In the genomic region with DNA sequence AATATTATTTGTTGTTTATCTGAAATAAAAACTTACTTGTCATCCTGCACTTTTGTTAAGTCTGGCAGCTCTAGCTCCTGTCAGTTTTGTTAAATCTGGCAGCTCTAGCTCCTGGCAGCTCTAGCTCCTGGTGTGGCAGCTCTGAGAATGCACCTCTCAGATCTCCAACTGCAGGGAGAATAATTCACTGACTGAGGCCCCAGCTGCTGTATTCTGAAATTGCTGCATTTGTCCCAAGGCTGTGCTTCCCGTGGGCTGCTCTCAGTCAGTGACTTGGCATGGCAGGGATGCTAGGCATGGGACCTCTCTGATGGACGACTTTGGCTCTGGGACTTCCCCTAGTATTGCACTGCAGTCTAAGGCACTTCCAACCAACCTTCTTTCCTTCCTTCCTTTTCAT, we compare ENCODE assay signal across 18 cellular contexts.
DNase-seq lines count a peak whose midpoint lies in the region; ATAC-seq, FAIRE-seq and TF ChIP-seq lines count a peak whose summit lies in the region.
"Had no signal": no experiment of that assay in that cellular context is flagged by ENCODE, and none has a peak within 500 bp of the region (broad histone marks: within the 10 kb centered on the region; RNA-seq: fewer than 3 reads in every experiment).

No MANE protein-coding gene starts in this region.

- H3K18ac ChIP-seq in H9 (ENCODE audit: insufficient read length, low read depth, low read length), result no peak overlapping the region

- no peak overlapping the region for H4K91ac ChIP-seq in H9 (ENCODE audit: insufficient read length, low read depth, low read length)

- 0% methylated on average over 1 of the region's 2 CpGs for WGBS in HepG2 (ENCODE audit: low lambda C conversion rate)
- 24% methylated on average over 2 of the region's 2 CpGs for WGBS in right lobe of liver (ENCODE audit: insufficient coverage, low coverage, low lambda C conversion rate, missing lambda C conversion rate)
- WGBS in SK-N-SH (ENCODE audit: low lambda C conversion rate), result 78% methylated on average over 2 of the region's 2 CpGs
- no CpG with 5 or more reads among the region's 2 CpGs for WGBS in H9 (ENCODE audit: extremely low coverage, insufficient read length, low lambda C conversion rate)

- H3K9me3 ChIP-seq in HepG2 (ENCODE audit: low read length) (no peaks in the 10 kb centered on the region), right lobe of liver (no peaks in the 10 kb centered on the region), SK-N-SH (no peaks in the 10 kb centered on the region), H9 (ENCODE audit: control insufficient read depth, low read depth, low read length) (no peaks in the 10 kb centered on the region)
- H3K9me3 ChIP-seq: uterus had no signal

- H3K4me3 Mint-ChIP-seq in H9, result no peak overlapping the region
- H3K4me3 Mint-ChIP-seq in T-helper 2 cell treated with Interferon-gamma antibody and Interleukin-4, amounts not matched to agents 5 μg/mL and 100 μg/mL, for 36 hours, result no peak overlapping the region
- H3K4me3 Mint-ChIP-seq: activated T-cell treated with anti-CD3 and anti-CD28 coated beads, Interleukin-2, amount 50 U/mL, for 72 hours; CD14-positive monocyte; dendritic cell treated with granulocyte-macrophage colony-stimulating factor and Interleukin-4, amounts not matched to agents 40 ng/mL and 50 ng/mL, for 4 days; neural progenitor cell had no signal

- H2AFZ ChIP-seq in HepG2 (ENCODE audit: low read length) (no peak overlapping the region), SK-N-SH (ENCODE audit: low read depth) (no peak overlapping the region), H9 (ENCODE audit: low read length) (no peak overlapping the region)
- H2AFZ ChIP-seq: neural progenitor cell had no signal

- no peaks in the 10 kb centered on the region for H3K79me1 ChIP-seq in H9 (ENCODE audit: insufficient read depth, low read depth, low read length, poor library complexity, severe bottlenecking)

- H2BK15ac ChIP-seq in H9 (ENCODE audit: low read depth, low read length), result no peak overlapping the region

- H3K23ac ChIP-seq in H9 (ENCODE audit: insufficient read length, low read depth, low read length), result no peak overlapping the region

- no peak overlapping the region for H3K56ac ChIP-seq in H9 (ENCODE audit: insufficient read length, low read depth, low read length)

- no peaks in the 10 kb centered on the region for H3K23me2 ChIP-seq in H9 (ENCODE audit: insufficient read length, low read depth, low read length, poor library complexity, severe bottlenecking)

- H3K27ac ChIP-seq in HepG2 (ENCODE audit: extremely low read length, insufficient read depth, low read length) (no peak overlapping the region), right lobe of liver (no peak overlapping the region), SK-N-SH (ENCODE audit: low read depth in 2 of 2, low read length in 1 of 2) (peak overlapping the region in 1 of 2 experiments; percentile 81; a peak in 1 of 4 replicates), H9 (ENCODE audit: insufficient read length, low read depth, low read length) (no peak overlapping the region)
- H3K27ac ChIP-seq: neural progenitor cell, uterus had no signal

- H2BK12ac ChIP-seq in H9 (ENCODE audit: insufficient read length, low read depth, low read length), result no peak overlapping the region

- no peaks in the 10 kb centered on the region for H3K9me2 ChIP-seq in SK-N-SH

- H4K20me1 ChIP-seq in HepG2 (ENCODE audit: insufficient read depth, low read length) (no peaks in the 10 kb centered on the region), SK-N-SH (ENCODE audit: insufficient read depth) (no peaks in the 10 kb centered on the region), H9 (ENCODE audit: control insufficient read depth, insufficient read depth, insufficient read length) (no peaks in the 10 kb centered on the region)

- CTCF ChIA-PET in HepG2 (lab: Yijun Ruan, JAX; ENCODE audit: low intra/inter-chr PET ratio, low total read pairs), result no interaction called here
- CTCF ChIA-PET in SK-N-SH (lab: Yijun Ruan, JAX), result interaction anchor here (1.2 kb wide), 1 partner anchor 10 kb away, joined by 4 read pairs; no protein-coding TSS in a partner anchor

- no peak for TF ChIP-seq RAD21 in HepG2 (CRISPR knock-in tag; IDR thresholded peaks at IDR 0.05)
- no peak for TF ChIP-seq RAD21 in SK-N-SH (IDR thresholded peaks at IDR 0.05; ENCODE audit: low read length)

- H3K27ac Mint-ChIP-seq in H9, result no peak overlapping the region
- no peak overlapping the region for H3K27ac Mint-ChIP-seq in T-helper 2 cell treated with Interferon-gamma antibody and Interleukin-4, amounts not matched to agents 5 μg/mL and 100 μg/mL, for 36 hours
- H3K27ac Mint-ChIP-seq: activated naive CD4-positive, alpha-beta T cell treated with anti-CD3 and anti-CD28 coated beads, Interleukin-2, amount 50 U/mL, for 72 hours; activated T-cell treated with anti-CD3 and anti-CD28 coated beads, Interleukin-2, amount 50 U/mL, for 72 hours; CD14-positive monocyte; dendritic cell treated with granulocyte-macrophage colony-stimulating factor and Interleukin-4, amounts not matched to agents 40 ng/mL and 50 ng/mL, for 4 days; neural progenitor cell had no signal

- intact Hi-C loops in HepG2 (cut with micrococcal nuclease; ENCODE audit: unreplicated experiment) (no loop called here), right lobe of liver (cut with DNase I) (no loop called here)

- no TSS peak for BruUV-seq in HepG2 (replicated peaks; lab: Mats Ljungman, UMichigan)

- H3K27me3 ChIP-seq in HepG2 (ENCODE audit: control insufficient read depth in 1 of 2, insufficient read depth in 2 of 2, low read length in 2 of 2) (no peaks in the 10 kb centered on the region), right lobe of liver (no peaks in the 10 kb centered on the region), SK-N-SH (ENCODE audit: insufficient read depth) (no peaks in the 10 kb centered on the region), H9 (ENCODE audit: insufficient read depth, low read length) (no peaks in the 10 kb centered on the region)
- H3K27me3 ChIP-seq: neural progenitor cell, uterus had no signal

- H3K4me3 ChIP-seq in HepG2 (replicated peaks in 1 of 3; ENCODE audit: insufficient read depth in 1 of 3, low read depth in 2 of 3, low read length in 3 of 3) (no peak overlapping the region), right lobe of liver (no peak overlapping the region), SK-N-SH (ENCODE audit: low read depth in 2 of 2, low read length in 1 of 2) (no peak overlapping the region), fibroblast of pulmonary artery (replicated peaks; ENCODE audit: low read depth, low read length) (no peak overlapping the region)
- H3K4me3 ChIP-seq: neural progenitor cell, uterus had no signal

- no peak overlapping the region for H3T11ph ChIP-seq in H9 (ENCODE audit: low read length)

- POLR2A ChIA-PET in HepG2 (lab: Yijun Ruan, JAX) (no interaction called here), SK-N-SH (lab: Yijun Ruan, JAX) (no interaction called here)

- no peaks in the 10 kb centered on the region for H3K4me1 ChIP-seq in HepG2 (ENCODE audit: insufficient read depth, low read length)
- H3K4me1 ChIP-seq in right lobe of liver, result no peaks in the 10 kb centered on the region
- peaks cover 0 to 17% of the 10 kb centered on the region in 2 experiments; a peak in 2 of 4 replicates for H3K4me1 ChIP-seq in SK-N-SH (ENCODE audit: control insufficient read depth in 1 of 2, insufficient read depth in 2 of 2, low read depth in 1 of 2, low read length in 1 of 2)
- no peaks in the 10 kb centered on the region for H3K4me1 ChIP-seq in H9 (ENCODE audit: insufficient read depth, low read length)
- H3K4me1 ChIP-seq: neural progenitor cell, uterus had no signal

- no peak overlapping the region for H4K5ac ChIP-seq in H9 (ENCODE audit: insufficient read length, low read depth, low read length)

- H3K79me2 ChIP-seq in HepG2 (ENCODE audit: insufficient read depth, low read length), result no peaks in the 10 kb centered on the region
- no peaks in the 10 kb centered on the region for H3K79me2 ChIP-seq in SK-N-SH (ENCODE audit: insufficient read depth)
- H3K79me2 ChIP-seq in H9 (ENCODE audit: insufficient read depth, low read length), result no peaks in the 10 kb centered on the region

- H4K8ac ChIP-seq in H9 (replicated peaks; ENCODE audit: insufficient read length, low read depth, low read length), result no peak overlapping the region

- H2BK5ac ChIP-seq in H9 (ENCODE audit: insufficient read length, low read length), result no peak overlapping the region

- H3F3A ChIP-seq in SK-N-SH (replicated peaks; ENCODE audit: insufficient read depth), result peaks cover 19% of the 10 kb centered on the region

- 0 out of 3 replicates have a peak, but pooled peaks have one; percentile 22 for ATAC-seq in HepG2
- ATAC-seq in right lobe of liver, result no peak
- ATAC-seq: activated naive CD4-positive, alpha-beta T cell treated with anti-CD3 and anti-CD28 coated beads, Interleukin-2, amount 50 U/mL, for 72 hours; activated T-cell treated with anti-CD3 and anti-CD28 coated beads, Interleukin-2, amount 50 U/mL, for 72 hours; left colon had no signal

- H3K4ac ChIP-seq in H9 (ENCODE audit: low read depth, low read length), result no peak overlapping the region

- H3K4me2 ChIP-seq in HepG2 (ENCODE audit: low read depth, low read length) (no peak overlapping the region), SK-N-SH (no peak overlapping the region), H9 (ENCODE audit: insufficient read depth, insufficient read length, low read length) (no peak overlapping the region)
- H3K4me2 ChIP-seq: neural progenitor cell had no signal

- TF ChIP-seq EP300 in HepG2 (IDR thresholded peaks at IDR 0.05; ENCODE audit: low read depth in 2 of 2, low read length in 2 of 2), result no peak
- no peak for TF ChIP-seq EP300 in HepG2 (CRISPR knock-in tag; IDR thresholded peaks at IDR 0.05; ENCODE audit: borderline replicate concordance)
- TF ChIP-seq EP300 in SK-N-SH (IDR thresholded peaks at IDR 0.05; ENCODE audit: borderline replicate concordance in 1 of 2, low read depth in 1 of 2, low read length in 1 of 2), result no peak

- no peak overlapping the region for H2AK5ac ChIP-seq in H9 (ENCODE audit: insufficient read length, low read length)

- DNase-seq in HepG2 (ENCODE audit: low spot score), result no peak
- DNase-seq in right lobe of liver, result no peak
- DNase-seq in SK-N-SH, result no peak
- peak; percentile 20 for DNase-seq in fibroblast of pulmonary artery (ENCODE audit: low read depth)
- DNase-seq in H9, result no peak
- DNase-seq in GM19240 (ENCODE audit: insufficient read length, low spot score), result no peak
- DNase-seq in COLO829 (ENCODE audit: low spot score), result no peak
- DNase-seq in T-helper 2 cell treated with Interferon-gamma antibody and Interleukin-4, amounts not matched to agents 5 μg/mL and 100 μg/mL, for 36 hours (ENCODE audit: low spot score), result no peak
- DNase-seq: activated T-cell treated with anti-CD3 and anti-CD28 coated beads, Interleukin-2, amount 50 U/mL, for 72 hours; left colon; NCI-H2107; NCI-H524 treated with DMSO at 0.1 percent for 48 hours; stimulated activated CD4-positive, alpha-beta T cell treated with anti-CD3 and anti-CD28 coated beads, Interleukin-12 subunit alpha, Interleukin-12 subunit beta, amount 100 ng/mL, for 4 hours; uterus had no signal

- no peaks in the 10 kb centered on the region for H3K27me3 Mint-ChIP-seq in H9 (ENCODE audit: low read depth)
- peaks cover 3% of the 10 kb centered on the region for H3K27me3 Mint-ChIP-seq in T-helper 2 cell treated with Interferon-gamma antibody and Interleukin-4, amounts not matched to agents 5 μg/mL and 100 μg/mL, for 36 hours (ENCODE audit: low read depth)

- no peaks in the 10 kb centered on the region for H3K36me3 ChIP-seq in HepG2 (replicated peaks in 1 of 2; ENCODE audit: control insufficient read depth in 1 of 2, insufficient read depth in 2 of 2, low read length in 2 of 2)
- H3K36me3 ChIP-seq in right lobe of liver, result no peaks in the 10 kb centered on the region
- H3K36me3 ChIP-seq in SK-N-SH (replicated peaks in 1 of 2; ENCODE audit: control insufficient read depth in 1 of 2, insufficient read depth in 2 of 2, low read length in 1 of 2), result no peaks in the 10 kb centered on the region
- H3K36me3 ChIP-seq: neural progenitor cell, uterus had no signal

- no peak overlapping the region for H2BK20ac ChIP-seq in H9 (ENCODE audit: low read depth, low read length, poor library complexity, severe bottlenecking)

- no peaks in the 10 kb centered on the region; a peak in 1 of 5 replicates for H3K9me3 Mint-ChIP-seq in H9
- H3K9me3 Mint-ChIP-seq in T-helper 2 cell treated with Interferon-gamma antibody and Interleukin-4, amounts not matched to agents 5 μg/mL and 100 μg/mL, for 36 hours, result no peaks in the 10 kb centered on the region
- H3K9me3 Mint-ChIP-seq: activated naive CD4-positive, alpha-beta T cell treated with anti-CD3 and anti-CD28 coated beads, Interleukin-2, amount 50 U/mL, for 72 hours; dendritic cell treated with granulocyte-macrophage colony-stimulating factor and Interleukin-4, amounts not matched to agents 40 ng/mL and 50 ng/mL, for 4 days had no signal

- no peak for TF ChIP-seq POLR2A in HepG2 (IDR thresholded peaks at IDR 0.05; ENCODE audit: insufficient read depth in 1 of 2, low read depth in 2 of 2, low read length in 2 of 2)
- TF ChIP-seq POLR2A in right lobe of liver (IDR thresholded peaks at IDR 0.05), result no peak

- in situ Hi-C loops in HepG2 (cut with HindIII; ENCODE audit: extremely low pct_ligation_motif_present, low pct_unique_long_range_greater_than_20kb), result no loop called here

- TF ChIP-seq CTCF in HepG2 (CRISPR knock-in tag; IDR thresholded peaks at IDR 0.05) (no peak), right lobe of liver (IDR thresholded peaks at IDR 0.05) (no peak), SK-N-SH (IDR thresholded peaks at IDR 0.05) (peak; percentile 8; the same call in 1 of the 2 replicates), fibroblast of pulmonary artery (IDR thresholded peaks at IDR 0.05; ENCODE audit: low read length, missing control alignments) (no peak), H9 (conservative IDR thresholded peaks at IDR 0.05) (no peak)

- H3K9ac ChIP-seq in HepG2 (ENCODE audit: insufficient read depth, low read depth, low read length) (no peak overlapping the region), SK-N-SH (no peak overlapping the region), H9 (ENCODE audit: extremely low read depth, insufficient read length, low read length) (no peak overlapping the region)
- H3K9ac ChIP-seq: neural progenitor cell had no signal

- FAIRE-seq in HepG2 (lab: Jason Lieb, UNC), result no peak

- peaks cover 0 to 4% of the 10 kb centered on the region in 2 experiments; a peak in 1 of 4 replicates for H3K4me1 Mint-ChIP-seq in H9
- H3K4me1 Mint-ChIP-seq in T-helper 2 cell treated with Interferon-gamma antibody and Interleukin-4, amounts not matched to agents 5 μg/mL and 100 μg/mL, for 36 hours (ENCODE audit: low read depth), result peaks cover 8% of the 10 kb centered on the region

- H3K14ac ChIP-seq in H9 (ENCODE audit: insufficient read depth, low read length), result no peak overlapping the region

- no peak overlapping the region for H2BK120ac ChIP-seq in H9 (ENCODE audit: low read depth, low read length, poor library complexity, severe bottlenecking)

- no peaks in the 10 kb centered on the region for H3K36me3 Mint-ChIP-seq in H9 (ENCODE audit: insufficient read depth in 1 of 3, low read depth in 3 of 3)
- H3K36me3 Mint-ChIP-seq in T-helper 2 cell treated with Interferon-gamma antibody and Interleukin-4, amounts not matched to agents 5 μg/mL and 100 μg/mL, for 36 hours (ENCODE audit: low read depth), result no peaks in the 10 kb centered on the region
- H3K36me3 Mint-ChIP-seq: activated naive CD4-positive, alpha-beta T cell treated with anti-CD3 and anti-CD28 coated beads, Interleukin-2, amount 50 U/mL, for 72 hours; CD14-positive monocyte had no signal

Comparison
In these comparisons a context has a peak if more than half of its experiments do, and no peak if none do; other contexts are left out.
1. Of the 25 proteins assayed by ChIP-seq in both HepG2 and SK-N-SH: peak only in HepG2: none; only in SK-N-SH: CTCF; in both: none; in neither: 24.